Comparison of ENCODE assay signal across 14 cellular contexts in the genomic region with DNA sequence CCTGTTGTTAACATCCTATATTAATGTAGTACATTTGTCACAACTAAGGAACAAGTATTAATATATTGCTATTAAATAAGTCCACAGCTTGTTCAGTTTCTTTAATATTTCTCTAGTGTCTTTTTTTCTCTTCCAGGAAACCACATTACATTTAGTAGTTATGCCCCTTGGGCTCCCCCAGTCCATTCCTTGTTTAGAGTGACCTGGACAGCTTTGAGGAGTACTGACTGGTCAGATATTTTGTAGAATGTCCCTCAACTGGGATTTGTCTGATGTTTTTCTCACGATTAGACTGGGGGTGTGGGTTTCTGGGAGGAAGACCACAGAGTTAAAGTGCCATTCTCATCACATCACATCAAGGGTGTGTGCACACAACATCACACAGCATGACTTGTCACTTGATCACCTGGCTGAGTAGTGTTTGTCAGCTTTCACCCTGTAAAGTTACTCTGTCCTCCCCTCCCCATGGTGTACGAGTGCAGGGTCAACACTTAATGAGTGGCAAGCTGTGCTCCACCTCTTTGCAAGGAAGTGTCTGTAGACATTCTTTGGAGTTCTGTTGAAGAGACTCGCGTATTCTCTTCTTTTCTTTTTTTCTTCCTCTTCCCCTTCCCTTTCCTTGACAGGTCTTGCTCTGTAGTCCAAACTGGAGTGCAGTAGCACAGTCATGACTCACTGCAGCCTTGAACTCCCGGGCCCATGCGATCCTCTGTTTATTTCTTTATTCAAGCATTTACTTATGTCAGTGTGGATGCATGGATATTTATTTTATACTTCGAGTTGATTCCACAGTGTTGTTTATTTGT. TPM values are rescaled to one million over a fixed set of nuclear protein-coding genes. Genes with fewer than 3 reads are reported as not detected.
A peak's percentile ranks its signal among the peaks of the same experiment; 100 is the strongest.
DNase-seq lines count a peak whose midpoint lies in the region; ATAC-seq, FAIRE-seq and TF ChIP-seq lines count a peak whose summit lies in the region.
"Had no signal": no experiment of that assay in that cellular context is flagged by ENCODE, and none has a peak within 500 bp of the region (broad histone marks: within the 10 kb centered on the region; RNA-seq: fewer than 3 reads in every experiment).

No MANE protein-coding gene starts in this region.

- no peak for TF ChIP-seq CTCF in endothelial cell of umbilical vein (IDR thresholded peaks at IDR 0.05; ENCODE audit: extremely low read depth in 1 of 2, insufficient read depth in 1 of 2, low read depth in 1 of 2, low read length in 2 of 2)

- DNase-seq in EL (peak; percentile 42), M059J (ENCODE audit: low read depth) (peak; percentile 70), endothelial cell of umbilical vein (ENCODE audit: low read depth, low spot score) (peak; percentile 33), mucosa of gallbladder (ENCODE audit: low spot score) (peak; percentile 17), HK-2 (ENCODE audit: unreplicated experiment) (no peak), ureter (ENCODE audit: low spot score) (no peak), NCI-H526 treated with DMSO at 0.1 percent for 48 hours (lab: John Stamatoyannopoulos, UW) (no peak)
- DNase-seq: activated CD4-positive, alpha-beta T cell treated with anti-CD3 and anti-CD28 coated beads, Interleukin-2, amount 50 U/mL, for 4 hours; activated gamma-delta T cell; cerebellar nuclear complex; GDM1; NCI-H2227 treated with DMSO at 0.1 percent for 48 hours had no signal

- TF ChIP-seq POLR2A in endothelial cell of umbilical vein (IDR thresholded peaks at IDR 0.05; ENCODE audit: low read depth, low read length): no peak

- intact Hi-C loops in endothelial cell of umbilical vein (cut with micrococcal nuclease): no loop called here

- POLR2A ChIA-PET in endothelial cell of umbilical vein (lab: Charles Lee): interaction anchor here (0.9 to 1.0 kb wide), 2 partner anchors 9 to 15 kb away, joined by 3 read pairs; no protein-coding TSS in a partner anchor

- ATAC-seq in GM21423 (IDR thresholded peaks at IDR 0.05; ENCODE audit: unreplicated experiment): no peak

- no peaks in the 10 kb centered on the region for H3K27me3 ChIP-seq in endothelial cell of umbilical vein (ENCODE audit: control insufficient read depth in 2 of 2, insufficient read depth in 2 of 2, low read length in 2 of 2)

- peaks cover 36% of the 10 kb centered on the region for H3K79me2 ChIP-seq in endothelial cell of umbilical vein (ENCODE audit: control insufficient read depth, insufficient read depth, low read length)

- CTCF ChIA-PET in endothelial cell of umbilical vein (lab: Charles Lee): interaction anchor here (4.4 to 4.7 kb wide), 2 partner anchors 15 to 51 kb away, joined by 34 to 46 read pairs; no protein-coding TSS in a partner anchor

- dilution Hi-C loops in endothelial cell of umbilical vein (cut with MboI; ENCODE audit: extremely low pct_ligation_motif_present, low sequenced_read_pairs): no loop called here

- H3K9ac ChIP-seq in endothelial cell of umbilical vein (replicated peaks; ENCODE audit: extremely low read depth, insufficient read depth, low read length): no peak overlapping the region

- no peaks in the 10 kb centered on the region for H3K36me3 ChIP-seq in endothelial cell of umbilical vein (ENCODE audit: control insufficient read depth in 2 of 2, extremely low read depth in 1 of 2, insufficient read depth in 2 of 2, low read length in 2 of 2)

- no peaks in the 10 kb centered on the region for H4K20me1 ChIP-seq in endothelial cell of umbilical vein (replicated peaks; ENCODE audit: control insufficient read depth, extremely low read depth, insufficient read depth, low read length)

- H2AFZ ChIP-seq in endothelial cell of umbilical vein (ENCODE audit: low read depth, low read length): no peak overlapping the region

- no TSS peak for BruUV-seq in endothelial cell of umbilical vein (replicated peaks; lab: Mats Ljungman, UMichigan)

- peak; percentile 21 for FAIRE-seq in endothelial cell of umbilical vein (lab: Jason Lieb, UNC)
- FAIRE-seq: GM18507 had no signal

- no peaks in the 10 kb centered on the region for H3K9me3 ChIP-seq in endothelial cell of umbilical vein (replicated peaks; ENCODE audit: control insufficient read depth, insufficient read depth, low read length)

- H3K9me1 ChIP-seq in endothelial cell of umbilical vein (replicated peaks; ENCODE audit: control insufficient read depth, extremely low read depth, insufficient read depth, low read length): no peaks in the 10 kb centered on the region

- H3K4me1 ChIP-seq in endothelial cell of umbilical vein (ENCODE audit: control insufficient read depth, extremely low read depth, insufficient read depth, low read length): peaks cover 3% of the 10 kb centered on the region

- H3K27ac ChIP-seq in endothelial cell of umbilical vein (ENCODE audit: insufficient read depth, low read depth, low read length): no peak overlapping the region

- H3K4me2 ChIP-seq in endothelial cell of umbilical vein (ENCODE audit: insufficient read depth, low read length): no peak overlapping the region

- no peak overlapping the region for H3K4me3 ChIP-seq in endothelial cell of umbilical vein (replicated peaks in 1 of 3; ENCODE audit: insufficient read depth in 1 of 3, low read depth in 1 of 3, low read length in 3 of 3)

TF ChIP-seq in endothelial cell of umbilical vein, 7 proteins besides CTCF, POLR2A, EP300 and RAD21:
- TF ChIP-seq MYC (IDR thresholded peaks at IDR 0.05; ENCODE audit: low read depth, low read length) (no peak), GATA2 (IDR thresholded peaks at IDR 0.05; ENCODE audit: insufficient read depth, insufficient read length, low read depth, low read length) (no peak), JUN (IDR thresholded peaks at IDR 0.05; ENCODE audit: borderline replicate concordance, insufficient read depth, insufficient read length, low read depth) (no peak), POLR2AphosphoS5 (IDR thresholded peaks at IDR 0.05; ENCODE audit: insufficient read depth, low read depth, low read length) (no peak), EZH2 (IDR thresholded peaks at IDR 0.05; ENCODE audit: borderline replicate concordance, low read depth, low read length, severe bottlenecking) (no peak), FOS (IDR thresholded peaks at IDR 0.05; ENCODE audit: borderline replicate concordance, insufficient read depth, low read length) (no peak)
- TF ChIP-seq, protein P1, sequence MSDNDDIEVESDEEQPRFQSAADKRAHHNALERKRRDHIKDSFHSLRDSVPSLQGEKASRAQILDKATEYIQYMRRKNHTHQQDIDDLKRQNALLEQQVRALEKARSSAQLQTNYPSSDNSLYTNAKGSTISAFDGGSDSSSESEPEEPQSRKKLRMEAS (IDR thresholded peaks at IDR 0.05; ENCODE audit: insufficient read depth, insufficient read length): no peak

RNA-seq across cellular contexts. Expression of a gene that starts 10.2 kb away (rescaled TPM):
- 7.7 and 10.9 TPM in 2 replicates for total RNA-seq in M059J (2014; rRNA removed; shearing (Covaris generic))
- total RNA-seq in endothelial cell of umbilical vein (13.8 and 16.6 TPM in 2 replicates), mucosa of gallbladder (31.2 TPM), ureter (34.1 TPM)
- polyA plus RNA-seq in endothelial cell of umbilical vein: 5.1 and 5.9 TPM in 2 replicates
- 5.2 and 5.4 TPM in 2 replicates for polyA plus RNA-seq in endothelial cell of umbilical vein (2011; cell fraction: cytosol; rRNA removed)
- 13.8 and 14.9 TPM in 2 replicates for polyA plus RNA-seq in endothelial cell of umbilical vein (2011; cell fraction: nucleus; rRNA removed)
- 5.7 and 7.0 TPM in 2 replicates for polyA plus RNA-seq in endothelial cell of umbilical vein (2012)
- polyA minus RNA-seq in endothelial cell of umbilical vein: 14.0 and 15.0 TPM in 2 replicates
- 20.1 TPM for polyA minus RNA-seq in endothelial cell of umbilical vein (2011; cell fraction: cytosol; rRNA and poly(A)+ RNA removed)
- 12.7 and 12.9 TPM in 2 replicates for polyA minus RNA-seq in endothelial cell of umbilical vein (2011; cell fraction: nucleus; rRNA and poly(A)+ RNA removed)

Comparison
In these comparisons a context has a peak if more than half of its experiments do, and no peak if none do; other contexts are left out.
1. DNase-seq: peak in EL (single experiment), M059J (single experiment), endothelial cell of umbilical vein (single experiment) and mucosa of gallbladder (single experiment); none in HK-2 (single experiment), ureter (single experiment) and NCI-H526 treated with DMSO at 0.1 percent for 48 hours (single experiment).